In genomic region chr1:171849245-171849898, GRCh38 we compare ENCODE assay signal across 35 cellular contexts. TPM values are rescaled to one million over a fixed set of nuclear protein-coding genes. Genes with fewer than 3 reads are reported as not detected.
DNase-seq lines count a peak whose midpoint lies in the region; ATAC-seq, FAIRE-seq and TF ChIP-seq lines count a peak whose summit lies in the region.
"Had no signal": no experiment of that assay in that cellular context is flagged by ENCODE, and none has a peak within 500 bp of the region (broad histone marks: within the 10 kb centered on the region; RNA-seq: fewer than 3 reads in every experiment).

No MANE protein-coding gene starts in this region.

- POLR2A ChIA-PET in A549 (lab: Yijun Ruan, JAX) (interaction anchor here (1.7 kb wide), 1 partner anchor 8 kb away, joined by 5 read pairs; the partner anchor contains the start of gene DNM3), K562 (lab: Yijun Ruan, JAX) (interaction anchor here (0.8 kb wide), 1 partner anchor 7 kb away, joined by 3 read pairs; no protein-coding TSS in a partner anchor)

- no peaks in the 10 kb centered on the region for H3K36me3 ChIP-seq in K562 (ENCODE audit: control insufficient read depth, insufficient read depth, low read length)
- no peaks in the 10 kb centered on the region for H3K36me3 ChIP-seq in kidney (ENCODE audit: control insufficient read depth in 1 of 2, insufficient read depth in 2 of 2, low read length in 2 of 2)
- H3K36me3 ChIP-seq: BE2C; BLaER1; BLaER1 treated with 17β-estradiol and CSF1 and Interleukin-3, amounts not matched to agents 10 nM and 100 nM had no signal

- no peak overlapping the region for H3K4me3 ChIP-seq in A549
- no peak overlapping the region for H3K4me3 ChIP-seq in K562
- no peak overlapping the region for H3K4me3 ChIP-seq in kidney (ENCODE audit: low read length in 2 of 2)
- H3K4me3 ChIP-seq: BLaER1; BLaER1 treated with 17β-estradiol and CSF1 and Interleukin-3, amounts not matched to agents 10 nM and 100 nM had no signal

- intact Hi-C loops in K562 (cut with micrococcal nuclease) (no loop called here), kidney (cut with DNase I) (no loop called here)

- WGBS in A549 (ENCODE audit: missing lambda C conversion rate): 43% methylated on average over 5 of the region's 5 CpGs
- 1% methylated on average over 5 of the region's 5 CpGs for WGBS in K562 (ENCODE audit: insufficient coverage, low coverage, missing lambda C conversion rate)

- H4K20me1 ChIP-seq in K562 (replicated peaks; ENCODE audit: control insufficient read depth, insufficient read depth, low read length): no peaks in the 10 kb centered on the region
- H4K20me1 ChIP-seq: BLaER1; BLaER1 treated with 17β-estradiol and CSF1 and Interleukin-3, amounts not matched to agents 10 nM and 100 nM had no signal

- no peaks in the 10 kb centered on the region for H3K9me1 ChIP-seq in K562 (ENCODE audit: control insufficient read depth, insufficient read depth, low read length)

- H3K4me2 ChIP-seq in A549: no peak overlapping the region
- no peak overlapping the region for H3K4me2 ChIP-seq in K562 (ENCODE audit: insufficient read depth, low read length)
- H3K4me2 ChIP-seq: BLaER1; BLaER1 treated with 17β-estradiol and CSF1 and Interleukin-3, amounts not matched to agents 10 nM and 100 nM had no signal

- H3K9me3 Mint-ChIP-seq in type B pancreatic cell: no peaks in the 10 kb centered on the region
- H3K9me3 Mint-ChIP-seq: CD14-positive monocyte; CD4-positive, alpha-beta memory T cell; CD4-positive, alpha-beta T cell; CD4-positive, CD25-positive, alpha-beta regulatory T cell; CD8-positive, alpha-beta memory T cell; CD8-positive, alpha-beta T cell had no signal

- BruUV-seq in K562 (replicated peaks; lab: Mats Ljungman, UMichigan): no TSS peak

- H3K9me3 ChIP-seq in A549: no peaks in the 10 kb centered on the region
- H3K9me3 ChIP-seq in K562 (replicated peaks; ENCODE audit: control insufficient read depth, insufficient read depth, low read depth, low read length): no peaks in the 10 kb centered on the region
- no peaks in the 10 kb centered on the region for H3K9me3 ChIP-seq in kidney (ENCODE audit: control insufficient read depth in 1 of 2, low read length in 2 of 2)
- H3K9me3 ChIP-seq: BE2C; BLaER1; BLaER1 treated with 17β-estradiol and CSF1 and Interleukin-3, amounts not matched to agents 10 nM and 100 nM; Caco-2 had no signal

- H3K27me3 ChIP-seq in K562 (ENCODE audit: control insufficient read depth in 2 of 2, insufficient read depth in 2 of 2, low read length in 2 of 2): peaks cover 2 to 10% of the 10 kb centered on the region in 2 experiments; a peak in 3 of 5 replicates
- H3K27me3 ChIP-seq: BLaER1; BLaER1 treated with 17β-estradiol and CSF1 and Interleukin-3, amounts not matched to agents 10 nM and 100 nM had no signal

- H3K27ac ChIP-seq in A549: no peak overlapping the region
- no peak overlapping the region for H3K27ac ChIP-seq in K562 (ENCODE audit: extremely low read depth, low read depth, low read length)
- H3K27ac ChIP-seq in kidney (ENCODE audit: low read depth in 2 of 2, low read length in 2 of 2): no peak overlapping the region
- H3K27ac ChIP-seq: 22Rv1; BLaER1; BLaER1 treated with 17β-estradiol and CSF1 and Interleukin-3, amounts not matched to agents 10 nM and 100 nM; C4-2B had no signal

- in situ Hi-C loops in K562 (cut with MboI): no loop called here

- no peaks in the 10 kb centered on the region for H3K4me1 Mint-ChIP-seq in type B pancreatic cell (ENCODE audit: unreplicated experiment)
- H3K4me1 Mint-ChIP-seq: B cell; CD4-positive, alpha-beta memory T cell; CD8-positive, alpha-beta memory T cell had no signal

- TF ChIP-seq CTCF in A549 (IDR thresholded peaks at IDR 0.05) (no peak), D721Med (IDR thresholded peaks at IDR 0.05; ENCODE audit: insufficient read depth, missing control alignments) (no peak), K562 (IDR thresholded peaks at IDR 0.05 in 2 of 3, conservative IDR thresholded peaks at IDR 0.05 in 1 of 3; ENCODE audit: insufficient read depth in 2 of 3, low read depth in 1 of 3, low read length in 3 of 3) (no peak), kidney (IDR thresholded peaks at IDR 0.05; ENCODE audit: borderline replicate concordance, extremely low read depth, insufficient read depth) (no peak), type B pancreatic cell (conservative IDR thresholded peaks at IDR 0.05) (no peak)

- no peak for FAIRE-seq in A549 (lab: Jason Lieb, UNC)
- peak; percentile 29 for FAIRE-seq in D721Med (lab: Jason Lieb, UNC)
- FAIRE-seq in K562 (lab: Jason Lieb, UNC): no peak
- FAIRE-seq in kidney (lab: Jason Lieb, UNC): peak; percentile 15
- FAIRE-seq: A204.1 had no signal

- no peak for DNase-seq in A549 (ENCODE audit: low read depth in 1 of 2, low spot score in 1 of 2)
- DNase-seq in D721Med (ENCODE audit: insufficient read length, low spot score): no peak
- DNase-seq in K562 (ENCODE audit: extremely low read depth in 1 of 4, low spot score in 3 of 4): no peak
- DNase-seq in kidney: no peak
- DNase-seq in effector CD8-positive, alpha-beta T cell (lab: John Stamatoyannopoulos, UW): no peak
- DNase-seq in type B pancreatic cell (ENCODE audit: extremely low spot score, unreplicated experiment): no peak
- no peak for DNase-seq in activated gamma-delta T cell treated with Interleukin-2 at 50 U/mL for 16 hours
- DNase-seq: 8988T; ACHN; AML-193; BE2C; C1 segment of cervical spinal cord; Caco-2; Calu3; CD4-positive, alpha-beta memory T cell; CD4-positive, alpha-beta T cell; CD4-positive, CD25-positive, alpha-beta regulatory T cell; CD8-positive, alpha-beta memory T cell; CD8-positive, alpha-beta T cell; COR-L47; DMS 273 treated with DMSO at 0.1 percent for 48 hours; DMS153; DMS53; DMS79; DMS79 treated with DMSO at 0.1 percent for 48 hours; DND-41; EL had no signal

- CTCF ChIA-PET in A549 (lab: Yijun Ruan, JAX): no interaction called here
- CTCF ChIA-PET in K562 (lab: Yijun Ruan, JAX; ENCODE audit: low intra/inter-chr PET ratio): no interaction called here

- TF ChIP-seq EP300 in A549 (IDR thresholded peaks at IDR 0.05) (no peak), K562 (IDR thresholded peaks at IDR 0.05; ENCODE audit: low read length) (no peak)

- peaks cover 10% of the 10 kb centered on the region for H3K27me3 Mint-ChIP-seq in type B pancreatic cell

- H3K4me3 Mint-ChIP-seq in type B pancreatic cell: no peak overlapping the region
- H3K4me3 Mint-ChIP-seq: B cell; CD14-positive monocyte; CD4-positive, alpha-beta memory T cell; CD4-positive, alpha-beta T cell; CD4-positive, CD25-positive, alpha-beta regulatory T cell; CD8-positive, alpha-beta memory T cell; CD8-positive, alpha-beta T cell had no signal

- TF ChIP-seq POLR2A in A549 (IDR thresholded peaks at IDR 0.05; ENCODE audit: low read length) (no peak), K562 (conservative IDR thresholded peaks at IDR 0.05) (no peak)

- no peak overlapping the region for H3K27ac Mint-ChIP-seq in type B pancreatic cell
- H3K27ac Mint-ChIP-seq: B cell; CD14-positive monocyte; CD4-positive, alpha-beta T cell; CD4-positive, CD25-positive, alpha-beta regulatory T cell; CD8-positive, alpha-beta memory T cell; CD8-positive, alpha-beta T cell had no signal

- H3K4me1 ChIP-seq in A549 (no peaks in the 10 kb centered on the region), K562 (replicated peaks in 1 of 2; ENCODE audit: control insufficient read depth in 2 of 2, insufficient read depth in 2 of 2, low read length in 2 of 2) (no peaks in the 10 kb centered on the region), kidney (ENCODE audit: control insufficient read depth in 1 of 2, insufficient read depth in 1 of 2, low read depth in 1 of 2, low read length in 2 of 2) (peaks cover 0 to 3% of the 10 kb centered on the region in 2 donors)
- H3K4me1 ChIP-seq: BE2C, BLaER1, Caco-2 had no signal

- ATAC-seq in A549 (no peak), K562 (no peak), GM18868 (IDR thresholded peaks at IDR 0.05; ENCODE audit: unreplicated experiment) (no peak)
- ATAC-seq: CD8-positive, alpha-beta T cell had no signal

- no peak overlapping the region for H2AFZ ChIP-seq in K562 (ENCODE audit: low read depth, low read length)

- no peak for TF ChIP-seq RAD21 in A549 (conservative IDR thresholded peaks at IDR 0.05 in 1 of 2, IDR thresholded peaks at IDR 0.05 in 1 of 2)
- TF ChIP-seq RAD21 in K562 (CRISPR knock-in tag; conservative IDR thresholded peaks at IDR 0.05 in 1 of 2, IDR thresholded peaks at IDR 0.05 in 1 of 2): no peak

- no peaks in the 10 kb centered on the region for H3K36me3 Mint-ChIP-seq in type B pancreatic cell
- H3K36me3 Mint-ChIP-seq: CD14-positive monocyte; CD4-positive, alpha-beta memory T cell; CD4-positive, CD25-positive, alpha-beta regulatory T cell; CD8-positive, alpha-beta T cell had no signal

- H3K9ac ChIP-seq in K562 (ENCODE audit: insufficient read depth in 1 of 2, low read depth in 2 of 2, low read length in 2 of 2) (no peak overlapping the region), kidney (ENCODE audit: low read length in 2 of 2) (no peak overlapping the region)
- H3K9ac ChIP-seq: BLaER1; BLaER1 treated with 17β-estradiol and CSF1 and Interleukin-3, amounts not matched to agents 10 nM and 100 nM had no signal

- H3K79me2 ChIP-seq in K562 (ENCODE audit: control insufficient read depth, insufficient read depth, low read length): no peaks in the 10 kb centered on the region

RNA-seq across cellular contexts. Expression of gene DNM3, which starts 8.1 kb away (rescaled TPM):
- polyA plus RNA-seq in A549 (2011; rRNA removed) (1.1 and 1.5 TPM in 2 replicates), A549 (2017; fragmentation: RNase III; extraction: RNeasy Plus Mini Kit Qiagen cat#74134 plus additional on column Dnase treatment) (0.34 to 0.57 TPM (median 0.55 TPM) in 3 replicates), K562 (2011; rRNA removed) (0.11 and 0.21 TPM in 2 replicates), K562 (2014; fragmentation: Illumina TruSeq; extraction: Trizol) (0.11 and 0.24 TPM in 2 replicates), K562 (2014; fragmentation: Nextera tagmentation; extraction: Ambion mirVana) (under 1 TPM; 0.10 to 0.17 TPM), K562 (2014; rRNA removed) (0.08 and 0.32 TPM in 2 replicates), kidney (ENCODE audit: insufficient read depth, low read depth, low replicate concordance) (5.9 TPM)
- 0.35 and 0.37 TPM in 2 replicates for polyA plus RNA-seq in A549 (2012; cell fraction: cytosol; rRNA removed)
- polyA plus RNA-seq in A549 (2012; cell fraction: nucleus; rRNA removed): 0.59 and 0.69 TPM in 2 replicates
- polyA minus RNA-seq in A549 (2011; rRNA and poly(A)+ RNA removed): 2.0 TPM in 2 replicates
- 0.62 and 2.8 TPM in 2 replicates for total RNA-seq in K562 (2011; cell fraction: chromatin; rRNA removed; ENCODE audit: low replicate concordance)
- total RNA-seq in K562 (2011; cell fraction: nucleolus; rRNA removed): 0.50 and 0.66 TPM in 2 replicates
- 0.73 and 0.76 TPM in 2 replicates for total RNA-seq in K562 (2011; cell fraction: nucleoplasm; rRNA removed)
- total RNA-seq in K562 (2014; rRNA removed) (0.33 TPM in 1 of 2 replicates, not detected in the other), K562 (2014; rRNA removed; fragmentation: Illumina TruSeq; extraction: Trizol) (0.36 and 0.38 TPM in 2 replicates), K562 (2015; rRNA removed; fragmentation: Illumina TruSeq; extraction: Trizol) (0.29 and 0.30 TPM in 2 replicates), K562 (2021) (0.16 and 0.29 TPM in 2 replicates), kidney (19.1 TPM), type B pancreatic cell (ENCODE audit: low replicate concordance) (1.2 and 2.1 TPM in 2 replicates)
- 0.12 and 0.15 TPM in 2 replicates for polyA plus RNA-seq in K562 (2011; cell fraction: cytosol; rRNA removed)
- 0.23 and 0.38 TPM in 2 replicates for polyA plus RNA-seq in K562 (2011; cell fraction: nucleus; rRNA removed)
- polyA plus RNA-seq in K562 (2012): 0.13 and 0.58 TPM in 2 replicates
- 0.70 and 1.6 TPM in 2 replicates for polyA minus RNA-seq in K562 (2011; rRNA and poly(A)+ RNA removed)
- polyA minus RNA-seq in K562 (2011; cell fraction: cytosol; rRNA and poly(A)+ RNA removed): 0.29 and 1.2 TPM in 2 replicates
- 1.2 and 1.7 TPM in 2 replicates for polyA minus RNA-seq in K562 (2011; cell fraction: nucleus; rRNA and poly(A)+ RNA removed)
- polyA plus RNA-seq: CD14-positive monocyte had no signal

Comparison
In these comparisons a context has a peak if more than half of its experiments do, and no peak if none do; other contexts are left out.
1. Of the 35 proteins assayed by ChIP-seq in both K562 and A549: peak only in K562: none; only in A549: CBX8 and RNF2; in both: none; in neither: 33.